Comparison of ENCODE assay signal across 21 cellular contexts in genomic region chr1:196152975-196153374, GRCh38.
A peak's percentile ranks its signal among the peaks of the same experiment; 100 is the strongest.
DNase-seq lines count a peak whose midpoint lies in the region; ATAC-seq, FAIRE-seq and TF ChIP-seq lines count a peak whose summit lies in the region.
"Had no signal": no experiment of that assay in that cellular context is flagged by ENCODE, and none has a peak within 500 bp of the region (broad histone marks: within the 10 kb centered on the region; RNA-seq: fewer than 3 reads in every experiment).

No MANE protein-coding gene starts in this region.

- TF ChIP-seq CTCF in PC-3 (conservative IDR thresholded peaks at IDR 0.05; ENCODE audit: low read depth, low read length) = no peak

- H3K4me2 ChIP-seq in PC-3 (ENCODE audit: low read length) = no peak overlapping the region

- no peak for FAIRE-seq in urothelium cell line (lab: Jason Lieb, UNC)
- FAIRE-seq: kidney had no signal

- no peaks in the 10 kb centered on the region for H3K27me3 ChIP-seq in PC-3 (ENCODE audit: low read length)
- H3K27me3 ChIP-seq: foreskin keratinocyte, right atrium auricular region had no signal

- POLR2A ChIA-PET in PC-3 (lab: Charles Lee; ENCODE audit: unreplicated experiment) = no interaction called here

- peak; percentile 32 for ATAC-seq in GM18498 (IDR thresholded peaks at IDR 0.05; ENCODE audit: unreplicated experiment)
- peak; percentile 74 for ATAC-seq in GM19463 (IDR thresholded peaks at IDR 0.05; ENCODE audit: unreplicated experiment)
- peak; percentile 54 for ATAC-seq in HG03520 (IDR thresholded peaks at IDR 0.05; ENCODE audit: unreplicated experiment)
- no peak for ATAC-seq in PC-3
- ATAC-seq: foreskin keratinocyte, Right ventricle myocardium inferior had no signal

- H3K4me1 ChIP-seq in PC-3 (ENCODE audit: insufficient read depth, low read length) = no peaks in the 10 kb centered on the region
- H3K4me1 ChIP-seq: foreskin keratinocyte, right atrium auricular region had no signal

- H3K9me3 ChIP-seq in PC-3 (ENCODE audit: low read length) = no peaks in the 10 kb centered on the region
- H3K9me3 ChIP-seq: right atrium auricular region had no signal

- CTCF ChIA-PET in PC-3 (lab: Charles Lee) = no interaction called here

- BruUV-seq in PC-3 (replicated peaks; lab: Mats Ljungman, UMichigan) = no TSS peak

- H2AFZ ChIP-seq in PC-3 (ENCODE audit: low read length) = no peak overlapping the region

- no peaks in the 10 kb centered on the region for H3K9me2 ChIP-seq in PC-3 (replicated peaks; ENCODE audit: low read length)

- H3K79me2 ChIP-seq in PC-3 (ENCODE audit: low read length) = no peaks in the 10 kb centered on the region

- intact Hi-C loops in PC-3 (cut with micrococcal nuclease) = no loop called here

- no peaks in the 10 kb centered on the region for H4K20me1 ChIP-seq in PC-3 (ENCODE audit: low read length)

- no peak overlapping the region for H3K27ac ChIP-seq in PC-3 (ENCODE audit: low read length)
- H3K27ac ChIP-seq: foreskin keratinocyte, right atrium auricular region had no signal

- no peaks in the 10 kb centered on the region for H3K36me3 ChIP-seq in PC-3 (ENCODE audit: low read depth, low read length)
- H3K36me3 ChIP-seq: right atrium auricular region had no signal

- DNase-seq in OCI-M1 (lab: John Stamatoyannopoulos, UW) = peak; percentile 84
- no peak for DNase-seq in urothelium cell line (ENCODE audit: low spot score)
- DNase-seq in HK-2 (ENCODE audit: unreplicated experiment) = no peak
- no peak for DNase-seq in OCI-M2 (lab: John Stamatoyannopoulos, UW; ENCODE audit: unreplicated experiment)
- no peak for DNase-seq in PC-3
- DNase-seq: activated CD4-positive, alpha-beta T cell treated with anti-CD3 and anti-CD28 coated beads, Interleukin-2, amount 10 ng/mL, durations not matched to agents 24 days and 14 days; amniotic stem cell; caudate nucleus; foreskin keratinocyte; HFFc6; kidney; NCI-H1930; NK-92 treated with Interleukin-12 subunit alpha and Interleukin-12 subunit beta, amount 100 ng/mL, for 24 hours; stimulated activated naive B cell treated with anti-CD40 and anti-IgM and Interleukin-4, amounts not matched to agents 10 μg/mL and 1 μg/mL and 100 μg/mL, for 72 hours; T-helper 1 cell had no signal

- H3K4me3 ChIP-seq in PC-3 (ENCODE audit: low read length) = no peak overlapping the region
- H3K4me3 ChIP-seq: lung, right atrium auricular region had no signal

- H3F3A ChIP-seq in PC-3 (ENCODE audit: low read length, unreplicated experiment) = no peaks in the 10 kb centered on the region

- no peak overlapping the region for H3K9ac ChIP-seq in PC-3 (ENCODE audit: low read length)
